ENCODE assay signal across 13 cellular contexts in genomic region chr5:34521628-34522290, GRCh38.
DNase-seq lines count a peak whose midpoint lies in the region; ATAC-seq, FAIRE-seq and TF ChIP-seq lines count a peak whose summit lies in the region.
"Had no signal": no experiment of that assay in that cellular context is flagged by ENCODE, and none has a peak within 500 bp of the region (broad histone marks: within the 10 kb centered on the region; RNA-seq: fewer than 3 reads in every experiment).

No MANE protein-coding gene starts in this region.

- peak overlapping the region; percentile 33 for H2BK15ac ChIP-seq in mesenchymal stem cell (ENCODE audit: low read depth, poor library complexity, severe bottlenecking)

- peaks cover 1% of the 10 kb centered on the region for H3K79me1 ChIP-seq in mesenchymal stem cell (replicated peaks; ENCODE audit: low read length, poor library complexity, severe bottlenecking)

- H3K9ac ChIP-seq in MM.1S (ENCODE audit: low read length) (no peak overlapping the region), K562 (ENCODE audit: insufficient read depth in 1 of 2, low read depth in 2 of 2, low read length in 2 of 2) (no peak overlapping the region), mesenchymal stem cell (ENCODE audit: low read length) (no peak overlapping the region)

- no peaks in the 10 kb centered on the region for H3K9me2 ChIP-seq in MM.1S (replicated peaks; ENCODE audit: insufficient read depth, low read length)

- H3K79me2 ChIP-seq in MM.1S (ENCODE audit: low read length), result no peaks in the 10 kb centered on the region
- H3K79me2 ChIP-seq in K562 (ENCODE audit: control insufficient read depth, insufficient read depth, low read length), result no peaks in the 10 kb centered on the region

- no peak overlapping the region for H3K4ac ChIP-seq in mesenchymal stem cell (ENCODE audit: low read depth in 1 of 2, low read length in 2 of 2)

- TF ChIP-seq EP300 in K562 (IDR thresholded peaks at IDR 0.05; ENCODE audit: low read length), result no peak

- peak overlapping the region in 1 of 2 experiments; percentile 66 for H2BK12ac ChIP-seq in mesenchymal stem cell (ENCODE audit: low read length in 2 of 2)

- no peak overlapping the region for H4K8ac ChIP-seq in mesenchymal stem cell (ENCODE audit: low read length)

- WGBS in K562 (ENCODE audit: insufficient coverage, low coverage, missing lambda C conversion rate), result 25% methylated on average over 8 of the region's 8 CpGs
- WGBS in mesenchymal stem cell, result 93% methylated on average over 8 of the region's 8 CpGs

- H3K27ac ChIP-seq in MM.1S (ENCODE audit: low read length), result no peak overlapping the region
- no peak overlapping the region for H3K27ac ChIP-seq in K562 (ENCODE audit: extremely low read depth, low read depth, low read length)
- no peak overlapping the region for H3K27ac ChIP-seq in mesenchymal stem cell (ENCODE audit: low read length, poor library complexity, severe bottlenecking)
- peak overlapping the region; percentile 32 to 68 for H3K27ac ChIP-seq in tibial artery
- H3K27ac ChIP-seq: RWPE1 had no signal

- H3K14ac ChIP-seq in mesenchymal stem cell (ENCODE audit: low read length in 2 of 2), result no peak overlapping the region

- H3K4me2 ChIP-seq in MM.1S (ENCODE audit: low read depth, low read length) (no peak overlapping the region), K562 (ENCODE audit: insufficient read depth, low read length) (no peak overlapping the region), mesenchymal stem cell (ENCODE audit: low read length, poor library complexity, severe bottlenecking) (no peak overlapping the region)

- peak overlapping the region; percentile 2 for H2AK5ac ChIP-seq in mesenchymal stem cell (ENCODE audit: low read length, severe bottlenecking)

- TF ChIP-seq CTCF in MM.1S (IDR thresholded peaks at IDR 0.05; ENCODE audit: low read length) (no peak), K562 (IDR thresholded peaks at IDR 0.05 in 2 of 3, conservative IDR thresholded peaks at IDR 0.05 in 1 of 3; ENCODE audit: insufficient read depth in 2 of 3, low read depth in 1 of 3, low read length in 3 of 3) (no peak), tibial artery (IDR thresholded peaks at IDR 0.05) (no peak), GM13977 (IDR thresholded peaks at IDR 0.05; ENCODE audit: extremely low read depth, insufficient read depth, missing control alignments) (no peak)

- no peak overlapping the region for H2AFZ ChIP-seq in MM.1S (ENCODE audit: low read length)
- peak overlapping the region; percentile 36; the same call in 1 of the 2 replicates for H2AFZ ChIP-seq in K562 (ENCODE audit: low read depth, low read length)
- no peak overlapping the region for H2AFZ ChIP-seq in mesenchymal stem cell (ENCODE audit: low read depth, low read length)

- H3K36me3 ChIP-seq in MM.1S (replicated peaks; ENCODE audit: insufficient read depth, low read length) (no peaks in the 10 kb centered on the region), K562 (ENCODE audit: control insufficient read depth, insufficient read depth, low read length) (no peaks in the 10 kb centered on the region), mesenchymal stem cell (ENCODE audit: control insufficient read depth in 1 of 2, insufficient read depth in 2 of 2, low read depth in 1 of 2, low read length in 2 of 2) (no peaks in the 10 kb centered on the region), tibial artery (no peaks in the 10 kb centered on the region)

- H3K23ac ChIP-seq in mesenchymal stem cell (ENCODE audit: low read length in 2 of 2), result no peak overlapping the region

- POLR2A ChIA-PET in K562 (lab: Yijun Ruan, JAX), result no interaction called here

- CTCF ChIA-PET in K562 (lab: Yijun Ruan, JAX; ENCODE audit: low intra/inter-chr PET ratio), result interaction anchor here (1.4 to 2.9 kb wide), 2 partner anchors 374 to 376 kb away, joined by 4 to 38 read pairs; no protein-coding TSS in a partner anchor

- no peak overlapping the region for H4K91ac ChIP-seq in mesenchymal stem cell (ENCODE audit: low read length)

- H3K4me3 ChIP-seq in MM.1S (ENCODE audit: low read length) (no peak overlapping the region), K562 (no peak overlapping the region), mesenchymal stem cell (ENCODE audit: insufficient read depth in 1 of 2, low read depth in 1 of 2, low read length in 2 of 2) (no peak overlapping the region), tibial artery (no peak overlapping the region)
- H3K4me3 ChIP-seq: GM12878 had no signal

- TF ChIP-seq POLR2A in K562 (conservative IDR thresholded peaks at IDR 0.05), result no peak

- H3K9me3 ChIP-seq in MM.1S (replicated peaks; ENCODE audit: insufficient read depth, low read length) (no peaks in the 10 kb centered on the region), K562 (replicated peaks; ENCODE audit: control insufficient read depth, insufficient read depth, low read depth, low read length) (no peaks in the 10 kb centered on the region), mesenchymal stem cell (ENCODE audit: control insufficient read depth, low read length) (no peaks in the 10 kb centered on the region), tibial artery (no peaks in the 10 kb centered on the region)

- FAIRE-seq in K562 (lab: Jason Lieb, UNC), result no peak
- FAIRE-seq: GM12878 had no signal

- no peak for ATAC-seq in K562
- ATAC-seq: GM12878 had no signal

- no peaks in the 10 kb centered on the region for H3K9me1 ChIP-seq in K562 (ENCODE audit: control insufficient read depth, insufficient read depth, low read length)

- intact Hi-C loops in K562 (cut with micrococcal nuclease), result loop anchor here (5.0 to 10.0 kb wide), 3 partner anchors 136 to 283 kb away; partner anchors contain the start of gene RAI14
- intact Hi-C loops in tibial artery (cut with DNase I; ENCODE audit: low total_unique reads), result loop anchor here (2.0 to 10.0 kb wide), 3 partner anchors 34 to 377 kb away; no protein-coding TSS in a partner anchor

- peak overlapping the region in 1 of 2 experiments; percentile 48 for H3K18ac ChIP-seq in mesenchymal stem cell (ENCODE audit: low read depth in 1 of 2, low read length in 2 of 2)

- no TSS peak for BruUV-seq in K562 (replicated peaks; lab: Mats Ljungman, UMichigan)

- peak; percentile 10 for DNase-seq in MM.1S
- no peak for DNase-seq in K562 (ENCODE audit: extremely low read depth in 1 of 4, low spot score in 3 of 4)
- DNase-seq in mesenchymal stem cell, result no peak
- no peak for DNase-seq in tibial artery
- DNase-seq in NCI-H82 treated with DMSO at 0.1 percent for 48 hours (lab: John Stamatoyannopoulos, UW; ENCODE audit: unreplicated experiment), result no peak
- DNase-seq in NCI-H82 (lab: John Stamatoyannopoulos, UW), result no peak
- no peak for DNase-seq in GM13977 (ENCODE audit: low spot score)
- DNase-seq: activated CD4-positive, alpha-beta T cell treated with anti-CD3 and anti-CD28 coated beads, Interleukin-2, amount 50 U/mL, for 1 hour; activated naive CD4-positive, alpha-beta T cell treated with Interleukin-2 at 50 U/mL for 16 hours; GF-D8; SW 1271 had no signal

- no peak overlapping the region for H2BK120ac ChIP-seq in mesenchymal stem cell (ENCODE audit: low read depth, low read length)

- H4K20me1 ChIP-seq in MM.1S (ENCODE audit: insufficient read depth, low read length), result no peaks in the 10 kb centered on the region
- H4K20me1 ChIP-seq in K562 (replicated peaks; ENCODE audit: control insufficient read depth, insufficient read depth, low read length), result no peaks in the 10 kb centered on the region

- in situ Hi-C loops in K562 (cut with MboI), result no loop called here
- in situ Hi-C loops in GM13977 (cut with MboI; ENCODE audit: low pct_unique_long_range_greater_than_20kb, low sequenced_read_pairs, unreplicated experiment), result no loop called here

- TF ChIP-seq RAD21 in K562 (CRISPR knock-in tag; conservative IDR thresholded peaks at IDR 0.05 in 1 of 2, IDR thresholded peaks at IDR 0.05 in 1 of 2), result no peak

- no peaks in the 10 kb centered on the region for H3K27me3 ChIP-seq in MM.1S (replicated peaks; ENCODE audit: insufficient read depth, low read length)
- no peaks in the 10 kb centered on the region for H3K27me3 ChIP-seq in K562 (ENCODE audit: control insufficient read depth in 2 of 2, insufficient read depth in 2 of 2, low read length in 2 of 2)
- H3K27me3 ChIP-seq in mesenchymal stem cell (ENCODE audit: control insufficient read depth in 1 of 2, insufficient read depth in 1 of 2, low read length in 2 of 2), result no peaks in the 10 kb centered on the region
- no peaks in the 10 kb centered on the region for H3K27me3 ChIP-seq in tibial artery

- H2BK5ac ChIP-seq in mesenchymal stem cell (ENCODE audit: low read depth, low read length, poor library complexity, severe bottlenecking), result no peak overlapping the region

- H3K4me1 ChIP-seq in MM.1S (ENCODE audit: low read length) (peaks cover 7% of the 10 kb centered on the region; the same call in 1 of the 2 replicates), K562 (replicated peaks in 1 of 2; ENCODE audit: control insufficient read depth in 2 of 2, insufficient read depth in 2 of 2, low read length in 2 of 2) (peaks cover 6 to 28% of the 10 kb centered on the region in 2 experiments; a peak in 3 of 5 replicates), mesenchymal stem cell (ENCODE audit: control insufficient read depth, insufficient read depth, low read depth, low read length) (peaks cover 4% of the 10 kb centered on the region), tibial artery (peaks cover 0 to 73% (median 15%) of the 10 kb centered on the region in 4 donors)

- H3F3A ChIP-seq in MM.1S (ENCODE audit: insufficient read depth, low read length), result no peaks in the 10 kb centered on the region

TF ChIP-seq in K562, 482 proteins besides CTCF, POLR2A, EP300 and RAD21 (continues in another document):
- TF ChIP-seq ZNF644 (tag; IDR thresholded peaks at IDR 0.05; ENCODE audit: low read depth) (no peak), PHB2 (IDR thresholded peaks at IDR 0.05; ENCODE audit: low read depth) (no peak)
- TF ChIP-seq, protein P1, sequence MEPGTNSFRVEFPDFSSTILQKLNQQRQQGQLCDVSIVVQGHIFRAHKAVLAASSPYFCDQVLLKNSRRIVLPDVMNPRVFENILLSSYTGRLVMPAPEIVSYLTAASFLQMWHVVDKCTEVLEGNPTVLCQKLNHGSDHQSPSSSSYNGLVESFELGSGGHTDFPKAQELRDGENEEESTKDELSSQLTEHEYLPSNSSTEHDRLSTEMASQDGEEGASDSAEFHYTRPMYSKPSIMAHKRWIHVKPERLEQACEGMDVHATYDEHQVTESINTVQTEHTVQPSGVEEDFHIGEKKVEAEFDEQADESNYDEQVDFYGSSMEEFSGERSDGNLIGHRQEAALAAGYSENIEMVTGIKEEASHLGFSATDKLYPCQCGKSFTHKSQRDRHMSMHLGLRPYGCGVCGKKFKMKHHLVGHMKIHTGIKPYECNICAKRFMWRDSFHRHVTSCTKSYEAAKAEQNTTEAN (CRISPR knock-in tag; IDR thresholded peaks at IDR 0.05), result no peak

Comparison
In these comparisons a context has a peak if more than half of its experiments do, and no peak if none do; other contexts are left out.
1. H3K27ac ChIP-seq: peak in tibial artery (2 of 2); none in MM.1S (single experiment), K562 (single experiment) and mesenchymal stem cell (single experiment).